In genomic region chr5:143311428-143311827, GRCh38 we compare ENCODE assay signal across 14 cellular contexts.
DNase-seq lines count a peak whose midpoint lies in the region; ATAC-seq, FAIRE-seq and TF ChIP-seq lines count a peak whose summit lies in the region.
"Had no signal": no experiment of that assay in that cellular context is flagged by ENCODE, and none has a peak within 500 bp of the region (broad histone marks: within the 10 kb centered on the region; RNA-seq: fewer than 3 reads in every experiment).

No MANE protein-coding gene starts in this region.

- H3K4me3 ChIP-seq in PC-3 (ENCODE audit: low read length): no peak overlapping the region
- no peak overlapping the region for H3K4me3 ChIP-seq in epithelial cell of esophagus (ENCODE audit: low read length)
- no peak overlapping the region for H3K4me3 ChIP-seq in gastrocnemius medialis
- no peak overlapping the region for H3K4me3 ChIP-seq in uterus

- CTCF ChIA-PET in PC-3 (lab: Charles Lee): no interaction called here

- no peak overlapping the region for H3K27ac Mint-ChIP-seq in progenitor cell of endocrine pancreas
- H3K27ac Mint-ChIP-seq: activated naive CD4-positive, alpha-beta T cell treated with anti-CD3 and anti-CD28 coated beads for 36 hours had no signal

- H3K27me3 Mint-ChIP-seq in progenitor cell of endocrine pancreas: peaks cover 3% of the 10 kb centered on the region
- H3K27me3 Mint-ChIP-seq: naive thymus-derived CD8-positive, alpha-beta T cell had no signal

- no peak for TF ChIP-seq POLR2A in GM12892 (IDR thresholded peaks at IDR 0.05; ENCODE audit: low read depth, low read length)
- TF ChIP-seq POLR2A in gastrocnemius medialis (IDR thresholded peaks at IDR 0.05): no peak
- no peak for TF ChIP-seq POLR2A in uterus (IDR thresholded peaks at IDR 0.05)

- POLR2A ChIA-PET in PC-3 (lab: Charles Lee; ENCODE audit: unreplicated experiment): interaction anchor here (0.6 to 0.7 kb wide), 2 partner anchors 11 to 282 kb away, joined by 4 to 5 read pairs; no protein-coding TSS in a partner anchor

- TF ChIP-seq CTCF in PC-3 (conservative IDR thresholded peaks at IDR 0.05; ENCODE audit: low read depth, low read length): no peak
- no peak for TF ChIP-seq CTCF in epithelial cell of esophagus (IDR thresholded peaks at IDR 0.05; ENCODE audit: insufficient read depth, low read depth, low read length, missing control alignments)
- TF ChIP-seq CTCF in gastrocnemius medialis (IDR thresholded peaks at IDR 0.05 in 4 of 5, conservative IDR thresholded peaks at IDR 0.05 in 1 of 5): no peak
- TF ChIP-seq CTCF in progenitor cell of endocrine pancreas (IDR thresholded peaks at IDR 0.05; ENCODE audit: unreplicated experiment): no peak
- TF ChIP-seq CTCF in uterus (IDR thresholded peaks at IDR 0.05): no peak

- peak overlapping the region; percentile 42 for H3K9ac ChIP-seq in PC-3 (ENCODE audit: low read length)
- H3K9ac ChIP-seq: SK-N-SH had no signal

- no peaks in the 10 kb centered on the region for H3K4me1 Mint-ChIP-seq in progenitor cell of endocrine pancreas (ENCODE audit: low read depth)

- H3K4me3 Mint-ChIP-seq in progenitor cell of endocrine pancreas (ENCODE audit: low read depth): no peak overlapping the region
- H3K4me3 Mint-ChIP-seq: activated naive CD4-positive, alpha-beta T cell treated with anti-CD3 and anti-CD28 coated beads for 36 hours; naive thymus-derived CD8-positive, alpha-beta T cell had no signal

- peak overlapping the region; percentile 89 for H3K27ac ChIP-seq in PC-3 (ENCODE audit: low read length)
- H3K27ac ChIP-seq in gastrocnemius medialis: peak overlapping the region; percentile 30 to 88 (median 66)
- no peak overlapping the region for H3K27ac ChIP-seq in uterus

- in situ Hi-C loops in gastrocnemius medialis (cut with MboI; ENCODE audit: low sequenced_read_pairs in 4 of 4): no loop called here

- H3K4me1 ChIP-seq in PC-3 (ENCODE audit: insufficient read depth, low read length) (peaks cover 61% of the 10 kb centered on the region), gastrocnemius medialis (peaks cover 51 to 58% of the 10 kb centered on the region in 2 donors), uterus (peaks cover 0 to 6% of the 10 kb centered on the region in 2 donors)

- H2AFZ ChIP-seq in PC-3 (ENCODE audit: low read length): no peak overlapping the region

- H3K9me3 Mint-ChIP-seq in progenitor cell of endocrine pancreas (ENCODE audit: low read depth): no peaks in the 10 kb centered on the region
- H3K9me3 Mint-ChIP-seq: activated naive CD4-positive, alpha-beta T cell treated with anti-CD3 and anti-CD28 coated beads for 36 hours had no signal

- FAIRE-seq in GM12892 (lab: Jason Lieb, UNC): peak; percentile 40

- DNase-seq in GM12892 (ENCODE audit: insufficient read length) (no peak), PC-3 (peak; percentile 82), epithelial cell of esophagus (ENCODE audit: low read depth) (peak; percentile 95), gastrocnemius medialis (no peak), HuH-7.5 (ENCODE audit: low spot score) (no peak), progenitor cell of endocrine pancreas (ENCODE audit: low spot score, unreplicated experiment) (no peak), uterus (no peak)
- DNase-seq: activated naive CD4-positive, alpha-beta T cell treated with anti-CD3 and anti-CD28 coated beads for 36 hours; DMS 273 treated with DMSO at 0.1 percent for 48 hours; effector memory CD4-positive, alpha-beta T cell; naive thymus-derived CD8-positive, alpha-beta T cell; NCI-H1092 treated with DMSO at 0.1 percent for 48 hours; NCI-H524 treated with DMSO at 0.1 percent for 48 hours; SK-N-SH had no signal

- no peaks in the 10 kb centered on the region for H4K20me1 ChIP-seq in PC-3 (ENCODE audit: low read length)

- no TSS peak for BruUV-seq in PC-3 (replicated peaks; lab: Mats Ljungman, UMichigan)

- H3K79me2 ChIP-seq in PC-3 (ENCODE audit: low read length): peaks cover 24% of the 10 kb centered on the region

- H3F3A ChIP-seq in PC-3 (ENCODE audit: low read length, unreplicated experiment): no peaks in the 10 kb centered on the region

- H3K36me3 Mint-ChIP-seq in progenitor cell of endocrine pancreas (ENCODE audit: insufficient read depth): no peaks in the 10 kb centered on the region

- H3K9me3 ChIP-seq in PC-3 (ENCODE audit: low read length) (no peaks in the 10 kb centered on the region), gastrocnemius medialis (no peaks in the 10 kb centered on the region), uterus (no peaks in the 10 kb centered on the region)
- H3K9me3 ChIP-seq: SK-N-SH had no signal

- peak overlapping the region; percentile 46 for H3K4me2 ChIP-seq in PC-3 (ENCODE audit: low read length)
- H3K4me2 ChIP-seq: SK-N-SH had no signal

- ATAC-seq in PC-3 (peak; percentile 65), gastrocnemius medialis (no peak)
- ATAC-seq: naive thymus-derived CD8-positive, alpha-beta T cell had no signal

- H3K27me3 ChIP-seq in PC-3 (ENCODE audit: low read length) (no peaks in the 10 kb centered on the region), gastrocnemius medialis (no peaks in the 10 kb centered on the region), uterus (no peaks in the 10 kb centered on the region)

- H3K36me3 ChIP-seq in PC-3 (ENCODE audit: low read depth, low read length): peaks cover 7% of the 10 kb centered on the region
- H3K36me3 ChIP-seq in gastrocnemius medialis: peaks cover 0 to 26% of the 10 kb centered on the region in 2 donors
- H3K36me3 ChIP-seq in uterus: no peaks in the 10 kb centered on the region

- H3K9me2 ChIP-seq in PC-3 (replicated peaks; ENCODE audit: low read length): no peaks in the 10 kb centered on the region
- H3K9me2 ChIP-seq: SK-N-SH had no signal

- intact Hi-C loops in PC-3 (cut with micrococcal nuclease) (loop anchor here (5.0 to 10.0 kb wide), 4 partner anchors 41 to 373 kb away; no protein-coding TSS in a partner anchor), gastrocnemius medialis (cut with DNase I; ENCODE audit: low total_unique reads) (no loop called here), uterus (cut with DNase I; ENCODE audit: low total_unique reads) (no loop called here)

Comparison
In these comparisons a context has a peak if more than half of its experiments do, and no peak if none do; other contexts are left out.
1. DNase-seq: peak in PC-3 (single experiment) and epithelial cell of esophagus (single experiment); none in GM12892 (single experiment), gastrocnemius medialis (0 of 2), HuH-7.5 (single experiment), progenitor cell of endocrine pancreas (single experiment) and uterus (0 of 2).
2. H3K27ac ChIP-seq: peak in PC-3 (single experiment) and gastrocnemius medialis (4 of 4); none in uterus (0 of 2).